In the genomic region with DNA sequence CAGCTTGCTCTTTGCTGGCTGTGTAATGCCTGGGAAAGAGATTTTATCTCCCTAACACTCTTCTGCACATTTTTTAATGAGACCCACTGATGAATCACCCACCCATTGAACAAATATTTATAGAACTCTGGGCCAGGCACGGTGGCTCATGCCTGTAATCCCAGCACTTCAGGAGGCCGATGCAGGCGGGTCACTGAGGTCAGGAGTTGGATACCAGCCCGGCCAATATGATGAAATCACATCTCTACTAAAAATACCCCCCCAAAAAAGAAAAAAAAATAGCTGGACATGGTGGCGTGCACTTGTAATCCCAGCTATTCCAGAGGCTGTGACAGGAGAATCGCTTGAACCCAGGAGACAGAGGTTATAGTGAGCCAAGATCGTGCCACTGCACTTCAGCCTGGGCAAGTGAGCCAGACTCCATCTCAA, we compare ENCODE assay signal across 1 cellular context.
TF ChIP-seq lines count a peak whose summit lies in the region.

No MANE protein-coding gene starts in this region.

TF ChIP-seq in GM23338, 12 proteins besides CTCF, POLR2A, EP300 and RAD21 (continued from another document):
- TF ChIP-seq EZH2 (IDR thresholded peaks at IDR 0.05; ENCODE audit: low read depth, unreplicated experiment) (no peak), STAT1 (IDR thresholded peaks at IDR 0.05; ENCODE audit: unreplicated experiment) (no peak), ZNF114 (CRISPR knock-in tag; IDR thresholded peaks at IDR 0.05) (no peak), CREB1 (CRISPR knock-in tag; IDR thresholded peaks at IDR 0.05; ENCODE audit: low read depth) (no peak), NANOG (IDR thresholded peaks at IDR 0.05; ENCODE audit: borderline replicate concordance) (no peak), POLR2AphosphoS5 (IDR thresholded peaks at IDR 0.05; ENCODE audit: low read depth) (no peak), EZH2phosphoT487 (IDR thresholded peaks at IDR 0.05; ENCODE audit: unreplicated experiment) (no peak)
- TF ChIP-seq, protein P1, sequence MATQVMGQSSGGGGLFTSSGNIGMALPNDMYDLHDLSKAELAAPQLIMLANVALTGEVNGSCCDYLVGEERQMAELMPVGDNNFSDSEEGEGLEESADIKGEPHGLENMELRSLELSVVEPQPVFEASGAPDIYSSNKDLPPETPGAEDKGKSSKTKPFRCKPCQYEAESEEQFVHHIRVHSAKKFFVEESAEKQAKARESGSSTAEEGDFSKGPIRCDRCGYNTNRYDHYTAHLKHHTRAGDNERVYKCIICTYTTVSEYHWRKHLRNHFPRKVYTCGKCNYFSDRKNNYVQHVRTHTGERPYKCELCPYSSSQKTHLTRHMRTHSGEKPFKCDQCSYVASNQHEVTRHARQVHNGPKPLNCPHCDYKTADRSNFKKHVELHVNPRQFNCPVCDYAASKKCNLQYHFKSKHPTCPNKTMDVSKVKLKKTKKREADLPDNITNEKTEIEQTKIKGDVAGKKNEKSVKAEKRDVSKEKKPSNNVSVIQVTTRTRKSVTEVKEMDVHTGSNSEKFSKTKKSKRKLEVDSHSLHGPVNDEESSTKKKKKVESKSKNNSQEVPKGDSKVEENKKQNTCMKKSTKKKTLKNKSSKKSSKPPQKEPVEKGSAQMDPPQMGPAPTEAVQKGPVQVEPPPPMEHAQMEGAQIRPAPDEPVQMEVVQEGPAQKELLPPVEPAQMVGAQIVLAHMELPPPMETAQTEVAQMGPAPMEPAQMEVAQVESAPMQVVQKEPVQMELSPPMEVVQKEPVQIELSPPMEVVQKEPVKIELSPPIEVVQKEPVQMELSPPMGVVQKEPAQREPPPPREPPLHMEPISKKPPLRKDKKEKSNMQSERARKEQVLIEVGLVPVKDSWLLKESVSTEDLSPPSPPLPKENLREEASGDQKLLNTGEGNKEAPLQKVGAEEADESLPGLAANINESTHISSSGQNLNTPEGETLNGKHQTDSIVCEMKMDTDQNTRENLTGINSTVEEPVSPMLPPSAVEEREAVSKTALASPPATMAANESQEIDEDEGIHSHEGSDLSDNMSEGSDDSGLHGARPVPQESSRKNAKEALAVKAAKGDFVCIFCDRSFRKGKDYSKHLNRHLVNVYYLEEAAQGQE (IDR thresholded peaks at IDR 0.05; ENCODE audit: unreplicated experiment) = no peak
